ENCODE assay signal across 12 cellular contexts in genomic region chr7:27339478-27339877, GRCh38.
DNase-seq lines count a peak whose midpoint lies in the region; ATAC-seq, FAIRE-seq and TF ChIP-seq lines count a peak whose summit lies in the region.
"Had no signal": no experiment of that assay in that cellular context is flagged by ENCODE, and none has a peak within 500 bp of the region (broad histone marks: within the 10 kb centered on the region; RNA-seq: fewer than 3 reads in every experiment).

No MANE protein-coding gene starts in this region.

- H3K79me2 ChIP-seq in Karpas-422 (ENCODE audit: low read length) = no peaks in the 10 kb centered on the region

- H3K27ac ChIP-seq in Karpas-422 (ENCODE audit: low read length) (no peak overlapping the region), left lung (peak overlapping the region in 1 of 2 donors; percentile 59), small intestine (ENCODE audit: low read depth in 1 of 2, low read length in 1 of 2) (no peak overlapping the region)
- H3K27ac ChIP-seq: suprapubic skin had no signal

- H3K4me3 ChIP-seq in Karpas-422 (ENCODE audit: low read length) (no peak overlapping the region), left lung (no peak overlapping the region), small intestine (ENCODE audit: low read depth in 1 of 2, low read length in 2 of 2) (no peak overlapping the region), mucosa of descending colon (no peak overlapping the region)
- H3K4me3 ChIP-seq: suprapubic skin had no signal

- H4K20me1 ChIP-seq in Karpas-422 (ENCODE audit: insufficient read depth, low read depth, low read length) = no peaks in the 10 kb centered on the region

- intact Hi-C loops in left lung (cut with DNase I) (no loop called here), mucosa of descending colon (cut with DNase I, micrococcal nuclease) (no loop called here)

- DNase-seq in Ammon's horn (ENCODE audit: low spot score) (peak; percentile 7), Karpas-422 (peak; percentile 43), SIG-M5 (lab: John Stamatoyannopoulos, UW) (peak; percentile 72), left lung (peak in 1 of 2 donors; percentile 43), small intestine (no peak), mucosa of descending colon (no peak), midbrain (lab: John Stamatoyannopoulos, UW) (no peak)
- no peak for DNase-seq in stimulated activated CD4-positive, alpha-beta T cell treated with anti-CD3 and anti-CD28 coated beads, Interleukin-12 subunit alpha, Interleukin-12 subunit beta, amount 100 ng/mL, for 4 hours
- DNase-seq: activated CD8-positive, alpha-beta memory T cell treated with anti-CD3 and anti-CD28 coated beads, Interleukin-2, amount 10 ng/mL, durations not matched to agents 7 days and 5 days; NCI-H2227 treated with DMSO at 0.1 percent for 48 hours; stimulated activated CD4-positive, alpha-beta T cell treated with anti-CD3 and anti-CD28 coated beads, Interleukin-15, amount 100 ng/mL, for 24 hours had no signal

- H3K27me3 ChIP-seq in Karpas-422 (ENCODE audit: low read length) (no peaks in the 10 kb centered on the region), left lung (no peaks in the 10 kb centered on the region), small intestine (ENCODE audit: control insufficient read depth in 2 of 2, insufficient read depth in 2 of 2, low read length in 2 of 2) (peaks cover 0 to 4% of the 10 kb centered on the region in 2 donors)

- 69 to 87% (median 79%) methylated on average over 2 of the region's 2 CpGs for WGBS in small intestine, 3 donors

- H3K4me1 ChIP-seq in Karpas-422 (ENCODE audit: low read length) (no peaks in the 10 kb centered on the region), left lung (no peaks in the 10 kb centered on the region), small intestine (ENCODE audit: control insufficient read depth in 2 of 2, insufficient read depth in 1 of 2, low read depth in 1 of 2, low read length in 1 of 2) (no peaks in the 10 kb centered on the region), mucosa of descending colon (ENCODE audit: low read depth) (no peaks in the 10 kb centered on the region)
- H3K4me1 ChIP-seq: suprapubic skin had no signal

- ATAC-seq in left lung (peak; percentile 72), mucosa of descending colon (no peak)
- ATAC-seq: activated CD8-positive, alpha-beta memory T cell treated with anti-CD3 and anti-CD28 coated beads, Interleukin-2, amount 10 ng/mL, durations not matched to agents 7 days and 5 days had no signal

- H3K9ac ChIP-seq in Karpas-422 (ENCODE audit: low read length) = no peak overlapping the region

- TF ChIP-seq CTCF in left lung (IDR thresholded peaks at IDR 0.05) = no peak
- TF ChIP-seq CTCF in mucosa of descending colon (IDR thresholded peaks at IDR 0.05) = no peak

- no peaks in the 10 kb centered on the region for H3K36me3 ChIP-seq in Karpas-422 (ENCODE audit: insufficient read depth, low read length)
- H3K36me3 ChIP-seq in left lung = no peaks in the 10 kb centered on the region
- H3K36me3 ChIP-seq in small intestine (ENCODE audit: control insufficient read depth in 2 of 2, insufficient read depth in 2 of 2, low read length in 2 of 2) = no peaks in the 10 kb centered on the region
- H3K36me3 ChIP-seq in mucosa of descending colon (ENCODE audit: low read depth) = no peaks in the 10 kb centered on the region
- H3K36me3 ChIP-seq: suprapubic skin had no signal

- H3K4me2 ChIP-seq in Karpas-422 (ENCODE audit: low read depth, low read length, poor library complexity, severe bottlenecking) = no peak overlapping the region

- H3K9me2 ChIP-seq in Karpas-422 (replicated peaks; ENCODE audit: insufficient read depth, low read length) = no peaks in the 10 kb centered on the region

- H3K9me3 ChIP-seq in Karpas-422 (ENCODE audit: low read length) (no peaks in the 10 kb centered on the region), left lung (no peaks in the 10 kb centered on the region), small intestine (ENCODE audit: control insufficient read depth, low read depth) (no peaks in the 10 kb centered on the region), mucosa of descending colon (no peaks in the 10 kb centered on the region)
- H3K9me3 ChIP-seq: suprapubic skin had no signal

- no peak overlapping the region for H2AFZ ChIP-seq in Karpas-422 (ENCODE audit: low read length)

- no peak for FAIRE-seq in small intestine (lab: Jason Lieb, UNC)

Comparison
In these comparisons a context has a peak if more than half of its experiments do, and no peak if none do; other contexts are left out.
1. DNase-seq: peak in Ammon's horn (single experiment), Karpas-422 (single experiment) and SIG-M5 (single experiment); none in stimulated activated CD4-positive, alpha-beta T cell treated with anti-CD3 and anti-CD28 coated beads, Interleukin-12 subunit alpha, Interleukin-12 subunit beta, amount 100 ng/mL, for 4 hours (single experiment), small intestine (single experiment), mucosa of descending colon (0 of 3) and midbrain (single experiment).